3 cellular contexts compared by ENCODE assay signal in the genomic region with DNA sequence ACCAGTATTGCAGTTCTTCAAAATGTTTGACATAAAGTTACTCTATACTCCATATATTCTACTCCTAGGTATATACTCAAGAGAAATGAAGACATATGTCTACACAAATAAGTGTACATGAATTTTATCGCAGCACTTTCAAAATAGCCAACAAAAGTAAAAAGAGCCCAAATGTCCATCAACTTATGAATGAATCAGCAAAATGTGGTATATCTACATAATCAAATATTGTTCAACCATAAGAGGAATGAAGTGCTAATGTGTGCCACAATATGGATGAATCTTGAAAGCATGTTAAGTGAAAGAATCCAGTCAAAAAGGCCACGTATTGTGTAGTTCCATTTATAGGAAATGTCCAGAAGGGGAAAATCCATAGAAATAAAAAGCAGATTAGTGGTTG.
TF ChIP-seq lines count a peak whose summit lies in the region.

No MANE protein-coding gene starts in this region.

TF ChIP-seq in A549, 52 proteins besides CTCF, POLR2A, EP300 and RAD21:
- TF ChIP-seq HOXB13 (CRISPR knock-in tag; IDR thresholded peaks at IDR 0.05; ENCODE audit: low read depth) = no peak
- TF ChIP-seq MAFK (IDR thresholded peaks at IDR 0.05; ENCODE audit: partially characterized antibody) = peak; percentile 52
- no peak for TF ChIP-seq SREBF2 (IDR thresholded peaks at IDR 0.05)
TF ChIP-seq in A549: peak in this region for 1.

TF ChIP-seq in IMR-90, 13 proteins besides CTCF, POLR2A, EP300 and RAD21:
- TF ChIP-seq MAFK (IDR thresholded peaks at IDR 0.05; ENCODE audit: low read depth, low read length) (peak; percentile 16; the same call in 1 of the 2 replicates), RFX5 (IDR thresholded peaks at IDR 0.05; ENCODE audit: low read depth, low read length) (no peak)

TF ChIP-seq in K562, 482 proteins besides CTCF, POLR2A, EP300 and RAD21:
- TF ChIP-seq C11orf30 (IDR thresholded peaks at IDR 0.05; ENCODE audit: low read depth) (0 out of 2 replicates have a peak, but pooled peaks have one; percentile 45), ZNF316 (IDR thresholded peaks at IDR 0.05) (peak; percentile 70), MAFF (IDR thresholded peaks at IDR 0.05; ENCODE audit: low read length) (peak; percentile 25; the same call in 1 of the 2 replicates), MAFG (tag; conservative IDR thresholded peaks at IDR 0.05) (peak; percentile 74), NCOA6 (IDR thresholded peaks at IDR 0.05) (no peak), ILK (tag; IDR thresholded peaks at IDR 0.05; ENCODE audit: borderline replicate concordance, low read depth) (no peak)
- TF ChIP-seq, protein P1, sequence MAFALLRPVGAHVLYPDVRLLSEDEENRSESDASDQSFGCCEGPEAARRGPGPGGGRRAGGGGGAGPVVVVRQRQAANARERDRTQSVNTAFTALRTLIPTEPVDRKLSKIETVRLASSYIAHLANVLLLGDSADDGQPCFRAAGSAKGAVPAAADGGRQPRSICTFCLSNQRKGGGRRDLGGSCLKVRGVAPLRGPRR (CRISPR knock-in tag; IDR thresholded peaks at IDR 0.05) = no peak
- TF ChIP-seq, protein P2, sequence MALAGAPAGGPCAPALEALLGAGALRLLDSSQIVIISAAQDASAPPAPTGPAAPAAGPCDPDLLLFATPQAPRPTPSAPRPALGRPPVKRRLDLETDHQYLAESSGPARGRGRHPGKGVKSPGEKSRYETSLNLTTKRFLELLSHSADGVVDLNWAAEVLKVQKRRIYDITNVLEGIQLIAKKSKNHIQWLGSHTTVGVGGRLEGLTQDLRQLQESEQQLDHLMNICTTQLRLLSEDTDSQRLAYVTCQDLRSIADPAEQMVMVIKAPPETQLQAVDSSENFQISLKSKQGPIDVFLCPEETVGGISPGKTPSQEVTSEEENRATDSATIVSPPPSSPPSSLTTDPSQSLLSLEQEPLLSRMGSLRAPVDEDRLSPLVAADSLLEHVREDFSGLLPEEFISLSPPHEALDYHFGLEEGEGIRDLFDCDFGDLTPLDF (CRISPR knock-in tag; IDR thresholded peaks at IDR 0.05) = no peak
- TF ChIP-seq, protein P3, sequence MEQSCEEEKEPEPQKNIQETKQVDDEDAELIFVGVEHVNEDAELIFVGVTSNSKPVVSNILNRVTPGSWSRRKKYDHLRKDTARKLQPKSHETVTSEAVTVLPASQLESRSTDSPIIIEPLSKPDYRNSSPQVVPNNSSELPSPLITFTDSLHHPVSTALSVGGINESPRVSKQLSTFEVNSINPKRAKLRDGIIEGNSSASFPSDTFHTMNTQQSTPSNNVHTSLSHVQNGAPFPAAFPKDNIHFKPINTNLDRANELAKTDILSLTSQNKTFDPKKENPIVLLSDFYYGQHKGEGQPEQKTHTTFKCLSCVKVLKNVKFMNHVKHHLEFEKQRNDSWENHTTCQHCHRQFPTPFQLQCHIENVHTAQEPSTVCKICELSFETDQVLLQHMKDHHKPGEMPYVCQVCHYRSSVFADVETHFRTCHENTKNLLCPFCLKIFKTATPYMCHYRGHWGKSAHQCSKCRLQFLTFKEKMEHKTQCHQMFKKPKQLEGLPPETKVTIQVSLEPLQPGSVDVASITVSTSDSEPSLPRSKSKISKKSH (CRISPR knock-in tag; IDR thresholded peaks at IDR 0.05) = no peak
